In genomic region chr1:227753999-227754764, GRCh38 we compare ENCODE assay signal across 13 cellular contexts. TPM values are rescaled to one million over a fixed set of nuclear protein-coding genes. Genes with fewer than 3 reads are reported as not detected.
DNase-seq lines count a peak whose midpoint lies in the region; ATAC-seq, FAIRE-seq and TF ChIP-seq lines count a peak whose summit lies in the region.
"Had no signal": no experiment of that assay in that cellular context is flagged by ENCODE, and none has a peak within 500 bp of the region (broad histone marks: within the 10 kb centered on the region; RNA-seq: fewer than 3 reads in every experiment).

No MANE protein-coding gene starts in this region.

- peak overlapping the region; percentile 60 for H3K4me3 Mint-ChIP-seq in astrocyte (ENCODE audit: unreplicated experiment)
- no peak overlapping the region for H3K4me3 Mint-ChIP-seq in stimulated activated effector memory CD8-positive, alpha-beta T cell treated with anti-CD3 and anti-CD28 coated beads, Interleukin-12 subunit alpha, Interleukin-12 subunit beta, amount 100 ng/mL, for 72 hours
- H3K4me3 Mint-ChIP-seq: IgD-negative memory B cell had no signal

- FAIRE-seq in astrocyte (lab: Jason Lieb, UNC) = no peak

- no peak for ATAC-seq in stimulated activated effector memory CD8-positive, alpha-beta T cell treated with anti-CD3 and anti-CD28 coated beads, Interleukin-12 subunit alpha, Interleukin-12 subunit beta, amount 100 ng/mL, for 72 hours
- ATAC-seq in HG02938 (IDR thresholded peaks at IDR 0.05; ENCODE audit: unreplicated experiment) = no peak

- H3K4me3 ChIP-seq in HEK293 (ENCODE audit: low read depth, low read length) (no peak overlapping the region), astrocyte (ENCODE audit: insufficient read depth, low read depth, low read length) (no peak overlapping the region), right atrium auricular region (no peak overlapping the region)
- H3K4me3 ChIP-seq: testis had no signal

- H2AFZ ChIP-seq in astrocyte (ENCODE audit: low read depth, low read length) = no peak overlapping the region

- DNase-seq in astrocyte (ENCODE audit: low read depth) (peak; percentile 33), right atrium auricular region (ENCODE audit: low spot score) (no peak), epidermal melanocyte (ENCODE audit: insufficient read length, low spot score) (no peak), cerebellum (ENCODE audit: low spot score) (no peak), glomerular visceral epithelial cell (ENCODE audit: extremely low spot score) (no peak)
- DNase-seq in stimulated activated effector memory CD8-positive, alpha-beta T cell treated with anti-CD3 and anti-CD28 coated beads, Interleukin-12 subunit alpha, Interleukin-12 subunit beta, amount 100 ng/mL, for 72 hours (ENCODE audit: low spot score in 2 of 2) = no peak
- DNase-seq: activated effector memory CD4-positive, alpha-beta T cell treated with anti-CD3 and anti-CD28 coated beads, Interleukin-2, amount 50 U/mL, for 16 hours; DMS79; NCI-H2081; testis had no signal

- H3K27me3 ChIP-seq in astrocyte (ENCODE audit: insufficient read depth, low read length) (no peaks in the 10 kb centered on the region), right atrium auricular region (no peaks in the 10 kb centered on the region)
- H3K27me3 ChIP-seq: testis had no signal

- no peaks in the 10 kb centered on the region for H3K9me3 ChIP-seq in HEK293 (ENCODE audit: control insufficient read depth, insufficient read depth, low read depth, low read length)
- H3K9me3 ChIP-seq in astrocyte (ENCODE audit: insufficient read depth, low read depth, low read length) = no peaks in the 10 kb centered on the region
- H3K9me3 ChIP-seq in right atrium auricular region = no peaks in the 10 kb centered on the region
- H3K9me3 ChIP-seq: testis had no signal

- no peak overlapping the region for H3K27ac Mint-ChIP-seq in astrocyte (ENCODE audit: unreplicated experiment)
- H3K27ac Mint-ChIP-seq in stimulated activated effector memory CD8-positive, alpha-beta T cell treated with anti-CD3 and anti-CD28 coated beads, Interleukin-12 subunit alpha, Interleukin-12 subunit beta, amount 100 ng/mL, for 72 hours = peak overlapping the region; percentile 6

- no peak for TF ChIP-seq CTCF in HEK293 (tag by site-specific recombination; IDR thresholded peaks at IDR 0.05)
- TF ChIP-seq CTCF in astrocyte (IDR thresholded peaks at IDR 0.05; ENCODE audit: insufficient read depth, low read depth, low read length) = no peak
- TF ChIP-seq CTCF in right atrium auricular region (IDR thresholded peaks at IDR 0.05) = no peak

- peaks cover 94% of the 10 kb centered on the region for H4K20me1 ChIP-seq in astrocyte (ENCODE audit: insufficient read depth, low read length)

- H3K36me3 Mint-ChIP-seq in astrocyte (ENCODE audit: low read depth, unreplicated experiment) = peaks cover 6% of the 10 kb centered on the region
- peaks cover 29% of the 10 kb centered on the region for H3K36me3 Mint-ChIP-seq in stimulated activated effector memory CD8-positive, alpha-beta T cell treated with anti-CD3 and anti-CD28 coated beads, Interleukin-12 subunit alpha, Interleukin-12 subunit beta, amount 100 ng/mL, for 72 hours

- no peak overlapping the region for H3K4me2 ChIP-seq in astrocyte (ENCODE audit: low read length)

- H3K9me3 Mint-ChIP-seq in astrocyte (ENCODE audit: unreplicated experiment) = no peaks in the 10 kb centered on the region
- no peaks in the 10 kb centered on the region for H3K9me3 Mint-ChIP-seq in stimulated activated effector memory CD8-positive, alpha-beta T cell treated with anti-CD3 and anti-CD28 coated beads, Interleukin-12 subunit alpha, Interleukin-12 subunit beta, amount 100 ng/mL, for 72 hours
- H3K9me3 Mint-ChIP-seq: IgD-negative memory B cell had no signal

- H3K4me1 Mint-ChIP-seq in astrocyte (ENCODE audit: low read depth, unreplicated experiment) = peaks cover 15% of the 10 kb centered on the region
- H3K4me1 Mint-ChIP-seq in stimulated activated effector memory CD8-positive, alpha-beta T cell treated with anti-CD3 and anti-CD28 coated beads, Interleukin-12 subunit alpha, Interleukin-12 subunit beta, amount 100 ng/mL, for 72 hours = peaks cover 26% of the 10 kb centered on the region

- H3K4me1 ChIP-seq in HEK293 (ENCODE audit: control insufficient read depth, insufficient read depth, low read length) (no peaks in the 10 kb centered on the region), astrocyte (ENCODE audit: insufficient read depth, low read length) (peaks cover 14% of the 10 kb centered on the region), right atrium auricular region (peaks cover 0 to 43% of the 10 kb centered on the region in 2 donors)

- no peak overlapping the region for H3K27ac ChIP-seq in HEK293 (ENCODE audit: extremely low read depth, low read depth, low read length)
- H3K27ac ChIP-seq in astrocyte (ENCODE audit: low read depth, low read length) = no peak overlapping the region
- peak overlapping the region; percentile 59 for H3K27ac ChIP-seq in right atrium auricular region
- H3K27ac ChIP-seq: testis had no signal

- POLR2A ChIA-PET in HEK293 (lab: Yijun Ruan, JAX) = no interaction called here

- H3K36me3 ChIP-seq in HEK293 (ENCODE audit: control insufficient read depth in 2 of 2, insufficient read depth in 1 of 2, low read length in 2 of 2) (peaks cover 14 to 93% of the 10 kb centered on the region in 2 experiments), astrocyte (ENCODE audit: insufficient read depth, low read length) (peaks cover 2% of the 10 kb centered on the region), right atrium auricular region (peaks cover 12% of the 10 kb centered on the region)

- CTCF ChIA-PET in HEK293 (lab: Yijun Ruan, JAX) = interaction anchor here (0.6 to 1.0 kb wide), 3 partner anchors 8 to 24 kb away, joined by 3 read pairs; no protein-coding TSS in a partner anchor

- no peak overlapping the region for H3K9ac ChIP-seq in astrocyte (ENCODE audit: low read length)

- H3K27me3 Mint-ChIP-seq in astrocyte (ENCODE audit: low read depth, unreplicated experiment) = no peaks in the 10 kb centered on the region
- H3K27me3 Mint-ChIP-seq: IgD-negative memory B cell had no signal

- H3K79me2 ChIP-seq in astrocyte (ENCODE audit: insufficient read depth, low read length) = peaks cover 62% of the 10 kb centered on the region

TF ChIP-seq in HEK293, 187 proteins besides CTCF, POLR2A, EP300 and RAD21:
- peak; percentile 35; the same call in 1 of the 2 replicates for TF ChIP-seq ZNF366 (tag by site-specific recombination; conservative IDR thresholded peaks at IDR 0.05)
- TF ChIP-seq ZIC2 (tag by site-specific recombination; IDR thresholded peaks at IDR 0.05) = peak; percentile 86
- TF ChIP-seq ZNF777 (tag by site-specific recombination; IDR thresholded peaks at IDR 0.05; ENCODE audit: borderline replicate concordance) = no peak
- TF ChIP-seq ZSCAN4 (tag by site-specific recombination; IDR thresholded peaks at IDR 0.05) = peak; percentile 76
- TF ChIP-seq SP2 (tag by site-specific recombination; IDR thresholded peaks at IDR 0.05) = no peak
- peak; percentile 97 for TF ChIP-seq KLF1 (tag by site-specific recombination; IDR thresholded peaks at IDR 0.05)
- no peak for TF ChIP-seq KLF7 (tag by site-specific recombination; IDR thresholded peaks at IDR 0.05; ENCODE audit: borderline replicate concordance)
- TF ChIP-seq HIC1 (tag by site-specific recombination; IDR thresholded peaks at IDR 0.05) = no peak
- no peak for TF ChIP-seq YY1 (tag by site-specific recombination; IDR thresholded peaks at IDR 0.05)

RNA-seq across cellular contexts. Expression of gene SNAP47, which starts 18.9 kb away (rescaled TPM):
- 31.6 and 31.9 TPM in 2 replicates for total RNA-seq in astrocyte
- 100 to 1,000 TPM in 1 of 2 donors, 10 to 100 TPM in 1; 39.1 to 102 TPM for total RNA-seq in right atrium auricular region
- total RNA-seq in cerebellum = 48.2 TPM

RNA-seq across cellular contexts. Expression of gene JMJD4, which starts 19.1 kb away (rescaled TPM):
- total RNA-seq in astrocyte (17.5 and 18.5 TPM in 2 replicates), right atrium auricular region (10 to 100 TPM; 11.0 to 11.1 TPM), cerebellum (12.5 TPM)

Comparison
In these comparisons a context has a peak if more than half of its experiments do, and no peak if none do; other contexts are left out.
1. H3K27ac ChIP-seq: peak in right atrium auricular region (2 of 2); none in HEK293 (single experiment) and astrocyte (single experiment).